20 cellular contexts compared by ENCODE assay signal in the genomic region with DNA sequence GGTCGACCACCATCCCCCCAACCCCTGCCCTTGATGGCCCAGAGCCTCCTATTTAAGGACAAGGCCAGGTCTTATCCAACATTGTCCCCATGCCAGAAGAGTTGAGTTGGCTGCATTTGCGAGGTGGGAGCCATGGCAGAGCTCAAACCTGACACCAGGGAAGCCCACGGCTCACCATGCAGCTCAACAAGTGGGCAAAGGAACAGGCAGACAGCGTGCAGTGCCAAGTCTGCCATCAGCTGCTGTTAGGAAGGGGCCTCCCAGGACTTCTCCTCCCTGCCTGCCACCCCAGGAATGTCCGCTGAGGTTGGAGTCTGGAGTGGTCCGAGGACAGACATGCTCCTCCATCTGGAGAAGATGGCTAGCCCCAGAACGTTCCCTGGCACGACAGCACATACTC. TPM values are rescaled to one million over a fixed set of nuclear protein-coding genes. Genes with fewer than 3 reads are reported as not detected.
"Had no signal": no experiment of that assay in that cellular context is flagged by ENCODE, and none has a peak within 500 bp of the region (broad histone marks: within the 10 kb centered on the region; RNA-seq: fewer than 3 reads in every experiment).

No MANE protein-coding gene starts in this region.

- H3K27me3 Mint-ChIP-seq: activated B cell treated with CpG ODN at 0.5 μM for 24 hours had no signal

- H3K27me3 ChIP-seq: colonic mucosa, gastrocnemius medialis, heart right ventricle, right atrium auricular region had no signal

- H3K9me3 Mint-ChIP-seq: activated B cell treated with CpG ODN at 0.5 μM for 24 hours; activated CD4-positive, alpha-beta memory T cell treated with anti-CD3 and anti-CD28 coated beads for 36 hours; activated naive CD8-positive, alpha-beta T cell treated with anti-CD3 and anti-CD28 coated beads, Interleukin-2, amount 10 ng/mL, durations not matched to agents 7 days and 5 days; activated T-helper 2 cell treated with anti-CD3 and anti-CD28 coated beads, Interferon-gamma antibody, Interleukin-2, Interleukin-4, amounts not matched to agents 10 μg/mL and 5 μg/mL and 100 μg/mL, durations not matched to agents 14 hours and 24 hours and 36 hours; neural crest cell had no signal

- ATAC-seq: activated CD8-positive, alpha-beta memory T cell treated with anti-CD3 and anti-CD28 coated beads, Interleukin-2, amount 10 ng/mL, durations not matched to agents 7 days and 5 days; esophagus mucosa; gastrocnemius medialis; heart right ventricle; left ventricle myocardium superior had no signal

- H3K27ac ChIP-seq: colonic mucosa, gastrocnemius medialis, heart right ventricle, right atrium auricular region had no signal

- DNase-seq: activated B cell treated with CpG ODN at 0.5 μM for 24 hours; activated CD4-positive, alpha-beta memory T cell treated with anti-CD3 and anti-CD28 coated beads for 36 hours; activated CD4-positive, alpha-beta T cell treated with anti-CD3 and anti-CD28 coated beads for 4 hours; activated CD8-positive, alpha-beta memory T cell treated with anti-CD3 and anti-CD28 coated beads, Interleukin-2, amount 10 ng/mL, durations not matched to agents 7 days and 5 days; activated naive CD4-positive, alpha-beta T cell treated with Interleukin-2 at 50 U/mL for 16 hours; activated naive CD8-positive, alpha-beta T cell treated with anti-CD3 and anti-CD28 coated beads, Interleukin-2, amount 10 ng/mL, durations not matched to agents 7 days and 5 days; activated T-cell treated with anti-CD3 and anti-CD28 coated beads, Interleukin-2, amount 50 U/mL, for 1 hour; amygdala; colonic mucosa; gastrocnemius medialis; heart right ventricle; immature natural killer cell; kidney glomerular epithelial cell; left ventricle myocardium superior; stimulated activated CD4-positive, alpha-beta T cell treated with anti-CD3 and anti-CD28 coated beads, Interleukin-2, amount 100 ng/mL, for 48 hours had no signal

- H3K4me1 Mint-ChIP-seq: immature natural killer cell had no signal

- H3K36me3 Mint-ChIP-seq: activated CD4-positive, alpha-beta memory T cell treated with anti-CD3 and anti-CD28 coated beads for 36 hours; activated CD8-positive, alpha-beta memory T cell treated with anti-CD3 and anti-CD28 coated beads, Interleukin-2, amount 10 ng/mL, durations not matched to agents 7 days and 5 days; activated naive CD8-positive, alpha-beta T cell treated with anti-CD3 and anti-CD28 coated beads, Interleukin-2, amount 10 ng/mL, durations not matched to agents 7 days and 5 days; immature natural killer cell had no signal

- H3K36me3 ChIP-seq: colonic mucosa, gastrocnemius medialis, right atrium auricular region had no signal

- H3K27ac Mint-ChIP-seq: activated B cell treated with CpG ODN at 0.5 μM for 24 hours; activated CD4-positive, alpha-beta memory T cell treated with anti-CD3 and anti-CD28 coated beads for 36 hours; activated CD8-positive, alpha-beta memory T cell treated with anti-CD3 and anti-CD28 coated beads, Interleukin-2, amount 10 ng/mL, durations not matched to agents 7 days and 5 days; activated naive CD8-positive, alpha-beta T cell treated with anti-CD3 and anti-CD28 coated beads, Interleukin-2, amount 10 ng/mL, durations not matched to agents 7 days and 5 days; activated T-helper 2 cell treated with anti-CD3 and anti-CD28 coated beads, Interferon-gamma antibody, Interleukin-2, Interleukin-4, amounts not matched to agents 10 μg/mL and 5 μg/mL and 100 μg/mL, durations not matched to agents 14 hours and 24 hours and 36 hours had no signal

- H3K4me3 Mint-ChIP-seq: activated B cell treated with CpG ODN at 0.5 μM for 24 hours; activated CD4-positive, alpha-beta memory T cell treated with anti-CD3 and anti-CD28 coated beads for 36 hours; activated CD8-positive, alpha-beta memory T cell treated with anti-CD3 and anti-CD28 coated beads, Interleukin-2, amount 10 ng/mL, durations not matched to agents 7 days and 5 days; activated naive CD8-positive, alpha-beta T cell treated with anti-CD3 and anti-CD28 coated beads, Interleukin-2, amount 10 ng/mL, durations not matched to agents 7 days and 5 days; immature natural killer cell; neural crest cell had no signal

- H3K9me3 ChIP-seq: colonic mucosa, gastrocnemius medialis, heart right ventricle, prostate gland, right atrium auricular region had no signal

- H3K4me3 ChIP-seq: colonic mucosa, gastrocnemius medialis, heart right ventricle, prostate gland, right atrium auricular region had no signal

RNA-seq across cellular contexts. Expression of a gene that starts 19.9 kb away (rescaled TPM):
- total RNA-seq: activated CD8-positive, alpha-beta memory T cell treated with anti-CD3 and anti-CD28 coated beads, Interleukin-2, amount 10 ng/mL, durations not matched to agents 7 days and 5 days had no signal
- polyA plus RNA-seq: immature natural killer cell had no signal
